8 cellular contexts compared by ENCODE assay signal in genomic region chr17:44219126-44219635, GRCh38. TPM values are rescaled to one million over a fixed set of nuclear protein-coding genes. Genes with fewer than 3 reads are reported as not detected.
DNase-seq lines count a peak whose midpoint lies in the region; ATAC-seq and TF ChIP-seq lines count a peak whose summit lies in the region.

No MANE protein-coding gene starts in this region.

- peak overlapping the region; percentile 96 for H3K9ac ChIP-seq in NT2/D1 (ENCODE audit: insufficient read length, low read depth)

- TF ChIP-seq CTCF in GM13977 (IDR thresholded peaks at IDR 0.05; ENCODE audit: extremely low read depth, insufficient read depth, missing control alignments) (peak; percentile 48), fibroblast of mammary gland (conservative IDR thresholded peaks at IDR 0.05; ENCODE audit: control insufficient read depth, insufficient read depth, low read depth, low read length) (no peak), neural crest cell (conservative IDR thresholded peaks at IDR 0.05) (peak; percentile 53)

- H3K36me3 ChIP-seq in NT2/D1 (ENCODE audit: insufficient read depth, insufficient read length, low read length) = peaks cover 41% of the 10 kb centered on the region

- no peaks in the 10 kb centered on the region for H3K9me3 Mint-ChIP-seq in neural crest cell

- no peaks in the 10 kb centered on the region for H3K27me3 ChIP-seq in NT2/D1 (ENCODE audit: insufficient read depth, insufficient read length)

- H3K9me3 ChIP-seq in NT2/D1 (ENCODE audit: insufficient read depth, low read length) = peaks cover 7% of the 10 kb centered on the region; the same call in 1 of the 2 replicates

- peaks cover 32% of the 10 kb centered on the region for H3K4me1 Mint-ChIP-seq in neural crest cell

- peaks cover 2% of the 10 kb centered on the region for H3K27me3 Mint-ChIP-seq in neural crest cell (ENCODE audit: low read depth)

- in situ Hi-C loops in GM13977 (cut with MboI; ENCODE audit: low pct_unique_long_range_greater_than_20kb, low sequenced_read_pairs, unreplicated experiment) = loop anchor here (25.0 kb wide), 1 partner anchor 293 kb away; the partner anchor contains the start of gene GPATCH8

- peaks cover 6% of the 10 kb centered on the region for H3K36me3 Mint-ChIP-seq in neural crest cell (ENCODE audit: low read depth)

- DNase-seq in AG08396 (ENCODE audit: low spot score) (peak; percentile 87), GM13977 (ENCODE audit: low spot score) (peak; percentile 88), NT2/D1 (ENCODE audit: low read depth, low spot score) (no peak), fibroblast of mammary gland (ENCODE audit: low read depth) (peak; percentile 63), neural crest cell (ENCODE audit: low read depth, low spot score) (no peak), ureter (ENCODE audit: low spot score) (peak; percentile 69)
- DNase-seq in activated T-cell treated with anti-CD3 and anti-CD28 coated beads, Interleukin-2, amount 50 U/mL, for 1 hour = peak; percentile 82

- peak; percentile 22 for ATAC-seq in HG03025 (IDR thresholded peaks at IDR 0.05; ENCODE audit: low FRiP score, unreplicated experiment)

- peaks cover 6% of the 10 kb centered on the region for H3K4me1 ChIP-seq in NT2/D1 (ENCODE audit: insufficient read depth, insufficient read length)

- no peak overlapping the region for H3K27ac Mint-ChIP-seq in neural crest cell (ENCODE audit: unreplicated experiment)

- no peak overlapping the region for H3K4me3 Mint-ChIP-seq in neural crest cell

- peak overlapping the region; percentile 83 for H3K4me3 ChIP-seq in NT2/D1 (ENCODE audit: insufficient read length, low read depth)
- H3K4me3 ChIP-seq in fibroblast of mammary gland (ENCODE audit: control insufficient read depth, low read depth, low read length) = peak overlapping the region; percentile 48

RNA-seq across cellular contexts. Expression of gene UBTF, which starts 0.3 kb away (rescaled TPM):
- 106 and 108 TPM in 2 replicates for total RNA-seq in neural crest cell
- total RNA-seq in ureter = 108 TPM

RNA-seq across cellular contexts. Expression of gene ATXN7L3, which starts 19.5 kb away (rescaled TPM):
- 115 and 119 TPM in 2 replicates for total RNA-seq in neural crest cell
- 66.7 TPM for total RNA-seq in ureter

RNA-seq across cellular contexts. Expression of gene TMUB2, which starts 32.4 kb away (rescaled TPM):
- total RNA-seq in neural crest cell (33.5 and 33.7 TPM in 2 replicates), ureter (41.4 TPM)

RNA-seq across cellular contexts. Expression of gene ASB16, which starts 48.7 kb away (rescaled TPM):
- total RNA-seq in neural crest cell (0.25 and 0.26 TPM in 2 replicates), ureter (0.36 TPM)

RNA-seq across cellular contexts. Expression of gene SLC4A1, which starts 48.8 kb away (rescaled TPM):
- total RNA-seq in neural crest cell = not detected in 2 replicates
- total RNA-seq in ureter = 0.08 TPM

Comparison
In these comparisons a context has a peak if more than half of its experiments do, and no peak if none do; other contexts are left out.
1. DNase-seq: peak in AG08396 (single experiment), GM13977 (single experiment), activated T-cell treated with anti-CD3 and anti-CD28 coated beads, Interleukin-2, amount 50 U/mL, for 1 hour (single experiment), fibroblast of mammary gland (single experiment) and ureter (single experiment); none in NT2/D1 (single experiment) and neural crest cell (single experiment).